In the genomic region with DNA sequence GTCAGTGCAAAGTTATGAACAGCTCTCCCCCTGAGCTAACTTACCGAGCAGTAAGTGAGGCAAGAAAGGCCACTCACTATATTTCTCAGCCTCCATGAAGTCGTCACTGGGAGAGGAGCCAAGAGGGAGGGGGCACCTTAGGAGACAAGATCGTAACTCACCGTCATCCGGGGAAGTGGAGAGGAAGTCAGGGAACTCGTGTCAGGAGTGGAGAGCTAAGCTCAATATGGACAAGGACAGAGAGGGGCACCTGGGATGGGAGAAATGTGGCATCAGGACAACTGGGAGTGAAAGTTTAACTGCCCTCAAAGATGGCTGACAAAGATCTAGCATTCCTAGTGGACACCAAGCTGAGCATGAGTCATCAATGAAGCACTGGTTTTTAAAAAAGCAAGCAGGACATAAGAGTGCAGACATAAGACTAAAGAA, we compare ENCODE assay signal across 9 cellular contexts. TPM values are rescaled to one million over a fixed set of nuclear protein-coding genes. Genes with fewer than 3 reads are reported as not detected.
DNase-seq lines count a peak whose midpoint lies in the region; ATAC-seq, FAIRE-seq and TF ChIP-seq lines count a peak whose summit lies in the region.
"Had no signal": no experiment of that assay in that cellular context is flagged by ENCODE, and none has a peak within 500 bp of the region (broad histone marks: within the 10 kb centered on the region; RNA-seq: fewer than 3 reads in every experiment).

No MANE protein-coding gene starts in this region.

- no peak for FAIRE-seq in bronchial epithelial cell (lab: Jason Lieb, UNC)

- no peaks in the 10 kb centered on the region for H3K9me3 Mint-ChIP-seq in naive B cell

- no peaks in the 10 kb centered on the region for H3K27me3 Mint-ChIP-seq in naive B cell

- peaks cover 100% of the 10 kb centered on the region for H4K20me1 ChIP-seq in BLaER1

- H3K4me3 Mint-ChIP-seq in naive B cell = peak overlapping the region in 7 of 8 donors; percentile 25 to 80 (median 56)

- H3K27ac ChIP-seq in BLaER1 = no peak overlapping the region

- TF ChIP-seq CTCF in bronchial epithelial cell (IDR thresholded peaks at IDR 0.05; ENCODE audit: insufficient read depth, low read length, severe bottlenecking) = no peak

- H3K27ac Mint-ChIP-seq in naive B cell = peak overlapping the region; percentile 40 to 96 (median 90)

- no peaks in the 10 kb centered on the region for H3K27me3 ChIP-seq in BLaER1
- H3K27me3 ChIP-seq in bronchial epithelial cell (ENCODE audit: control insufficient read depth, insufficient read depth, low read length) = no peaks in the 10 kb centered on the region

- intact Hi-C loops in left colon (cut with DNase I, micrococcal nuclease) = no loop called here

- DNase-seq in HT1080 (ENCODE audit: low read depth) (peak; percentile 75), bronchial epithelial cell (ENCODE audit: low read depth) (peak; percentile 60), naive B cell (no peak), Ammon's horn (ENCODE audit: low spot score) (no peak), left colon (no peak)

- ATAC-seq in naive B cell (ENCODE audit: low read depth in 2 of 2) (no peak), HG03045 (IDR thresholded peaks at IDR 0.05; ENCODE audit: unreplicated experiment) (no peak), GM19397 (IDR thresholded peaks at IDR 0.05; ENCODE audit: unreplicated experiment) (no peak), left colon (no peak)
- ATAC-seq: Panc1 had no signal

- H3K4me1 ChIP-seq in BLaER1 = peaks cover 83% of the 10 kb centered on the region

- no peaks in the 10 kb centered on the region for H3K9me3 ChIP-seq in BLaER1

- H3K9ac ChIP-seq in BLaER1 = no peak overlapping the region

- H3K4me2 ChIP-seq in BLaER1 = peak overlapping the region; percentile 64

- H3K36me3 ChIP-seq in BLaER1 (peaks cover 99% of the 10 kb centered on the region), bronchial epithelial cell (ENCODE audit: control insufficient read depth, insufficient read depth, low read length) (peaks cover 2% of the 10 kb centered on the region)

- H3K36me3 Mint-ChIP-seq in naive B cell = peaks cover 45 to 46% of the 10 kb centered on the region in 2 donors

- H3K4me3 ChIP-seq in BLaER1 (no peak overlapping the region), bronchial epithelial cell (ENCODE audit: low read depth, low read length) (no peak overlapping the region)

- peaks cover 86 to 98% (median 92%) of the 10 kb centered on the region in 3 donors for H3K4me1 Mint-ChIP-seq in naive B cell

RNA-seq across cellular contexts. Expression of gene BCL11A, which starts 37.1 kb away (rescaled TPM):
- 9.8 and 15.6 TPM in 2 replicates for total RNA-seq in HT1080 (2014; rRNA removed; shearing (Covaris generic))
- 8.3 and 8.5 TPM in 2 replicates for polyA plus RNA-seq in HT1080 (2015; cell fraction: cytosol; rRNA removed)
- 11.6 and 13.6 TPM in 2 replicates for polyA plus RNA-seq in HT1080 (2015; cell fraction: nucleus; rRNA removed)
- total RNA-seq in bronchial epithelial cell = 1.8 and 3.6 TPM in 2 replicates
- polyA plus RNA-seq in naive B cell (ENCODE audit: low read depth in 6 of 6) = 100 to 1,000 TPM; 152 to 246 (median 192) TPM
- total RNA-seq in left colon = 10 to 100 TPM; 28.9 to 29.0 TPM

Comparison
In these comparisons a context has a peak if more than half of its experiments do, and no peak if none do; other contexts are left out.
1. DNase-seq: peak in HT1080 (single experiment) and bronchial epithelial cell (single experiment); none in naive B cell (single experiment), Ammon's horn (single experiment) and left colon (0 of 2).